9 cellular contexts compared by ENCODE assay signal in the genomic region with DNA sequence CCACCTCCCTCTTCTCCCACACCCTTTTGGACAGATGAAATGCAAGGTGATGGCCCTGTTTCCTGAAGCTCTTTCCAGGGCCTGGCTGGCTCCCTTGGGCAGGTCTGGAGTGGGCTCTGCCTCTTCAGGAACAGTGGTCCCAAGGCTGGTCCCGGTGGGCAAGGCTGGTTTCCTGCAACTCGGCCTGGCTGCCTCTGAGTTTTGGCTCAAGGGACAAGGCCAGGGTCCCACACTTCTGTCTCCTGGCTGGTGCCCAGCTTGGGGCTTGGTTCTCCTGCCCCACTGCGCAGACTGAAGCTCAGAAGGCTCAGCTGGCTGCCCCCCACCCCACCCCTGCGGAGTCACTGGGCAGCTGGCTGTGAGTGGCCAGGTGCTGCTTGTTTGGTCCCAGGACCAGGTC. TPM values are rescaled to one million over a fixed set of nuclear protein-coding genes. Genes with fewer than 3 reads are reported as not detected.
DNase-seq lines count a peak whose midpoint lies in the region; ATAC-seq and TF ChIP-seq lines count a peak whose summit lies in the region.
"Had no signal": no experiment of that assay in that cellular context is flagged by ENCODE, and none has a peak within 500 bp of the region (broad histone marks: within the 10 kb centered on the region; RNA-seq: fewer than 3 reads in every experiment).

No MANE protein-coding gene starts in this region.

- no peaks in the 10 kb centered on the region for H3K9me2 ChIP-seq in Loucy (replicated peaks; ENCODE audit: low read depth, low read length)

- H3K9me3 ChIP-seq in Loucy (ENCODE audit: insufficient read depth, low read depth, low read length): no peaks in the 10 kb centered on the region
- no peaks in the 10 kb centered on the region for H3K9me3 ChIP-seq in colonic mucosa
- H3K9me3 ChIP-seq: pancreas had no signal

- H3K79me2 ChIP-seq in Loucy (ENCODE audit: insufficient read depth, low read length): peaks cover 62% of the 10 kb centered on the region

- intact Hi-C loops in colonic mucosa (cut with DNase I): no loop called here
- intact Hi-C loops in sciatic nerve (cut with DNase I): no loop called here

- no peak overlapping the region for H2AFZ ChIP-seq in Loucy (ENCODE audit: low read length)

- peak overlapping the region; percentile 95 for H3K4me3 Mint-ChIP-seq in natural killer cell treated with Interleukin-12 subunit alpha and Interleukin-12 subunit beta and Interleukin-15 and Interleukin-18, amount 100 ng/mL, for 72 hours
- no peak overlapping the region for H3K4me3 Mint-ChIP-seq in endothelial cell (ENCODE audit: unreplicated experiment)

- no peaks in the 10 kb centered on the region for H3K9me3 Mint-ChIP-seq in natural killer cell treated with Interleukin-12 subunit alpha and Interleukin-12 subunit beta and Interleukin-15 and Interleukin-18, amount 100 ng/mL, for 72 hours
- H3K9me3 Mint-ChIP-seq in endothelial cell (ENCODE audit: unreplicated experiment): no peaks in the 10 kb centered on the region

- H3K36me3 Mint-ChIP-seq in natural killer cell treated with Interleukin-12 subunit alpha and Interleukin-12 subunit beta and Interleukin-15 and Interleukin-18, amount 100 ng/mL, for 72 hours: peaks cover 8% of the 10 kb centered on the region
- peaks cover 12% of the 10 kb centered on the region for H3K36me3 Mint-ChIP-seq in endothelial cell (ENCODE audit: low read depth, unreplicated experiment)

- H3K27ac ChIP-seq in colonic mucosa: peak overlapping the region; percentile 100

- H3K27me3 ChIP-seq in BJ (ENCODE audit: control insufficient read depth, insufficient read depth, low read length) (no peaks in the 10 kb centered on the region), Loucy (ENCODE audit: insufficient read depth, low read length, poor library complexity, severe bottlenecking) (peaks cover 11% of the 10 kb centered on the region), colonic mucosa (no peaks in the 10 kb centered on the region)
- H3K27me3 ChIP-seq: pancreas had no signal

- H3K27ac Mint-ChIP-seq in natural killer cell treated with Interleukin-12 subunit alpha and Interleukin-12 subunit beta and Interleukin-15 and Interleukin-18, amount 100 ng/mL, for 72 hours: peak overlapping the region in 1 of 2 donors; percentile 89
- no peak overlapping the region for H3K27ac Mint-ChIP-seq in endothelial cell (ENCODE audit: unreplicated experiment)

- H3K4me3 ChIP-seq in BJ (ENCODE audit: low read depth, low read length): peak overlapping the region; percentile 89
- peak overlapping the region; percentile 76 for H3K4me3 ChIP-seq in Loucy (ENCODE audit: low read length, poor library complexity, severe bottlenecking)
- peak overlapping the region; percentile 60 for H3K4me3 ChIP-seq in colonic mucosa

- H4K20me1 ChIP-seq in Loucy (ENCODE audit: insufficient read depth, low read length, poor library complexity, severe bottlenecking): peaks cover 38% of the 10 kb centered on the region

- POLR2A ChIA-PET in BJ (lab: Charles Lee): interaction anchor here (0.6 to 1.2 kb wide), 3 partner anchors 12 to 150 kb away, joined by 3 to 10 read pairs (median 3); a partner anchor contains a TSS

- CTCF ChIA-PET in BJ (lab: Yijun Ruan, JAX): interaction anchor here (1.1 kb wide), 1 partner anchor 84 kb away, joined by 5 read pairs; no protein-coding TSS in a partner anchor

- H3K4me2 ChIP-seq in Loucy (ENCODE audit: low read depth, low read length, poor library complexity, severe bottlenecking): peak overlapping the region; percentile 94

- no peak for ATAC-seq in natural killer cell treated with Interleukin-12 subunit alpha and Interleukin-12 subunit beta and Interleukin-15 and Interleukin-18, amount 100 ng/mL, for 72 hours
- ATAC-seq in sciatic nerve: no peak
- no peak for ATAC-seq in HG03097 (IDR thresholded peaks at IDR 0.05; ENCODE audit: low FRiP score, unreplicated experiment)
- ATAC-seq: pancreas had no signal

- DNase-seq in BJ (ENCODE audit: low read depth): no peak
- no peak for DNase-seq in colonic mucosa
- peak; percentile 56 for DNase-seq in natural killer cell treated with Interleukin-12 subunit alpha and Interleukin-12 subunit beta and Interleukin-15 and Interleukin-18, amount 100 ng/mL, for 72 hours (ENCODE audit: low spot score)
- no peak for DNase-seq in sciatic nerve (ENCODE audit: low spot score)
- no peak for DNase-seq in endothelial cell (ENCODE audit: low spot score)
- DNase-seq in foreskin melanocyte: no peak

- no peaks in the 10 kb centered on the region for H3K27me3 Mint-ChIP-seq in natural killer cell treated with Interleukin-12 subunit alpha and Interleukin-12 subunit beta and Interleukin-15 and Interleukin-18, amount 100 ng/mL, for 72 hours
- peaks cover 29% of the 10 kb centered on the region for H3K27me3 Mint-ChIP-seq in endothelial cell (ENCODE audit: unreplicated experiment)

- TF ChIP-seq CTCF in BJ (IDR thresholded peaks at IDR 0.05; ENCODE audit: insufficient read depth, low read depth, low read length): no peak
- no peak for TF ChIP-seq CTCF in Loucy (conservative IDR thresholded peaks at IDR 0.05; ENCODE audit: low read length)
- no peak for TF ChIP-seq CTCF in colonic mucosa (IDR thresholded peaks at IDR 0.05)
- TF ChIP-seq CTCF in endothelial cell (IDR thresholded peaks at IDR 0.05; ENCODE audit: unreplicated experiment): no peak

- peaks cover 13 to 27% of the 10 kb centered on the region in 2 donors for H3K4me1 Mint-ChIP-seq in natural killer cell treated with Interleukin-12 subunit alpha and Interleukin-12 subunit beta and Interleukin-15 and Interleukin-18, amount 100 ng/mL, for 72 hours (ENCODE audit: low read depth in 2 of 2)
- peaks cover 16% of the 10 kb centered on the region for H3K4me1 Mint-ChIP-seq in endothelial cell (ENCODE audit: unreplicated experiment)

- H3K9ac ChIP-seq in Loucy (ENCODE audit: low read depth, low read length, poor library complexity, severe bottlenecking): peak overlapping the region; percentile 95
- H3K9ac ChIP-seq in colonic mucosa (ENCODE audit: low read depth in 2 of 2, low read length in 2 of 2): peak overlapping the region in 1 of 2 donors; percentile 16

- H3K36me3 ChIP-seq in BJ (ENCODE audit: control insufficient read depth, insufficient read depth, low read length) (peaks cover 11% of the 10 kb centered on the region), Loucy (ENCODE audit: insufficient read depth, low read length) (peaks cover 9% of the 10 kb centered on the region), colonic mucosa (peaks cover 3% of the 10 kb centered on the region)

- H3K4me1 ChIP-seq in Loucy (ENCODE audit: insufficient read depth, low read length, poor library complexity, severe bottlenecking) (peaks cover 41% of the 10 kb centered on the region), colonic mucosa (peaks cover 21% of the 10 kb centered on the region)

- H3F3A ChIP-seq in Loucy (ENCODE audit: low read depth): peaks cover 10% of the 10 kb centered on the region

RNA-seq across cellular contexts. Expression of a gene that starts 3.8 kb away (rescaled TPM):
- polyA plus RNA-seq in BJ (2011; rRNA removed): 2,988 and 3,774 TPM in 2 replicates
- 4,016 and 6,647 TPM in 2 replicates for polyA minus RNA-seq in BJ (2011; rRNA and poly(A)+ RNA removed)
- total RNA-seq in colonic mucosa (1,000 to 10,000 TPM; 4,489 to 4,790 TPM), sciatic nerve (2,552 TPM), endothelial cell (ENCODE audit: unreplicated experiment) (4,184 TPM)
- 1,000 to 10,000 TPM; 4,962 to 5,145 TPM for total RNA-seq in natural killer cell treated with Interleukin-12 subunit alpha and Interleukin-12 subunit beta and Interleukin-15 and Interleukin-18, amount 100 ng/mL, for 72 hours

RNA-seq across cellular contexts. Expression of a gene that starts 11.7 kb away (rescaled TPM):
- polyA plus RNA-seq in BJ (2011; rRNA removed): 1.1 and 1.3 TPM in 2 replicates
- polyA minus RNA-seq in BJ (2011; rRNA and poly(A)+ RNA removed): 1.3 and 1.9 TPM in 2 replicates
- total RNA-seq in colonic mucosa (1 to 10 TPM; 1.0 to 2.2 TPM), sciatic nerve (1.6 TPM), endothelial cell (ENCODE audit: unreplicated experiment) (1.5 TPM)
- under 1 TPM; 0.21 to 0.64 TPM for total RNA-seq in natural killer cell treated with Interleukin-12 subunit alpha and Interleukin-12 subunit beta and Interleukin-15 and Interleukin-18, amount 100 ng/mL, for 72 hours

RNA-seq across cellular contexts. Expression of a gene that starts 35.7 kb away (rescaled TPM):
- 7.5 and 11.2 TPM in 2 replicates for polyA plus RNA-seq in BJ (2011; rRNA removed)
- 9.0 and 10.3 TPM in 2 replicates for polyA minus RNA-seq in BJ (2011; rRNA and poly(A)+ RNA removed)
- total RNA-seq in colonic mucosa: 10 to 100 TPM; 16.5 to 34.3 TPM
- total RNA-seq in natural killer cell treated with Interleukin-12 subunit alpha and Interleukin-12 subunit beta and Interleukin-15 and Interleukin-18, amount 100 ng/mL, for 72 hours: 10 to 100 TPM; 35.5 to 76.6 TPM
- total RNA-seq in sciatic nerve: 20.0 TPM
- total RNA-seq in endothelial cell (ENCODE audit: unreplicated experiment): 40.6 TPM
